ENCODE assay signal across 9 cellular contexts in genomic region chr1:164767257-164768044, GRCh38.
DNase-seq lines count a peak whose midpoint lies in the region; ATAC-seq and TF ChIP-seq lines count a peak whose summit lies in the region.
"Had no signal": no experiment of that assay in that cellular context is flagged by ENCODE, and none has a peak within 500 bp of the region (broad histone marks: within the 10 kb centered on the region; RNA-seq: fewer than 3 reads in every experiment).

No MANE protein-coding gene starts in this region.

- TF ChIP-seq CTCF in mesothelial cell of epicardium (IDR thresholded peaks at IDR 0.05; ENCODE audit: unreplicated experiment) = no peak

- H3K36me3 Mint-ChIP-seq in mesothelial cell of epicardium = peaks cover 10% of the 10 kb centered on the region
- H3K36me3 Mint-ChIP-seq in activated naive CD4-positive, alpha-beta T cell treated with anti-CD3 and anti-CD28 coated beads for 36 hours (ENCODE audit: low read depth) = no peaks in the 10 kb centered on the region

- CTCF ChIA-PET in activated naive CD4-positive, alpha-beta T cell treated with anti-CD3 and anti-CD28 coated beads for 36 hours (lab: Charles Lee) = no interaction called here

- H3K27me3 Mint-ChIP-seq in mesothelial cell of epicardium (ENCODE audit: low read depth) = no peaks in the 10 kb centered on the region
- H3K27me3 Mint-ChIP-seq in activated naive CD4-positive, alpha-beta T cell treated with anti-CD3 and anti-CD28 coated beads for 36 hours (ENCODE audit: low read depth) = no peaks in the 10 kb centered on the region

- H3K4me3 Mint-ChIP-seq in mesothelial cell of epicardium = no peak overlapping the region
- no peak overlapping the region for H3K4me3 Mint-ChIP-seq in activated naive CD4-positive, alpha-beta T cell treated with anti-CD3 and anti-CD28 coated beads for 36 hours

- DNase-seq in A172 (ENCODE audit: low spot score) (peak; percentile 82), M059J (ENCODE audit: low read depth) (peak; percentile 93), dedifferentiated amniotic fluid mesenchymal stem cell (ENCODE audit: extremely low spot score) (peak; percentile 81), mesothelial cell of epicardium (ENCODE audit: low spot score in 2 of 2, unreplicated experiment in 2 of 2) (no peak)
- DNase-seq in activated naive CD4-positive, alpha-beta T cell treated with anti-CD3 and anti-CD28 coated beads for 36 hours = no peak
- DNase-seq: left colon had no signal

- ATAC-seq in HG02970 (IDR thresholded peaks at IDR 0.05; ENCODE audit: low FRiP score, unreplicated experiment) (no peak), GM21737 (IDR thresholded peaks at IDR 0.05; ENCODE audit: unreplicated experiment) (no peak), GM21786 (IDR thresholded peaks at IDR 0.05; ENCODE audit: unreplicated experiment) (no peak)

- no peaks in the 10 kb centered on the region for H3K9me3 Mint-ChIP-seq in mesothelial cell of epicardium
- no peaks in the 10 kb centered on the region for H3K9me3 Mint-ChIP-seq in activated naive CD4-positive, alpha-beta T cell treated with anti-CD3 and anti-CD28 coated beads for 36 hours

- H3K4me1 Mint-ChIP-seq in mesothelial cell of epicardium = peaks cover 83% of the 10 kb centered on the region
- no peaks in the 10 kb centered on the region for H3K4me1 Mint-ChIP-seq in activated naive CD4-positive, alpha-beta T cell treated with anti-CD3 and anti-CD28 coated beads for 36 hours (ENCODE audit: low read depth)

- intact Hi-C loops in activated naive CD4-positive, alpha-beta T cell treated with anti-CD3 and anti-CD28 coated beads for 36 hours (cut with micrococcal nuclease) = no loop called here

- peak overlapping the region; percentile 95 for H3K27ac Mint-ChIP-seq in mesothelial cell of epicardium
- H3K27ac Mint-ChIP-seq in activated naive CD4-positive, alpha-beta T cell treated with anti-CD3 and anti-CD28 coated beads for 36 hours = no peak overlapping the region

Comparison
In these comparisons a context has a peak if more than half of its experiments do, and no peak if none do; other contexts are left out.
1. DNase-seq: peak in A172 (single experiment), M059J (single experiment) and dedifferentiated amniotic fluid mesenchymal stem cell (single experiment); none in mesothelial cell of epicardium (0 of 2) and activated naive CD4-positive, alpha-beta T cell treated with anti-CD3 and anti-CD28 coated beads for 36 hours (single experiment).